In the genomic region with DNA sequence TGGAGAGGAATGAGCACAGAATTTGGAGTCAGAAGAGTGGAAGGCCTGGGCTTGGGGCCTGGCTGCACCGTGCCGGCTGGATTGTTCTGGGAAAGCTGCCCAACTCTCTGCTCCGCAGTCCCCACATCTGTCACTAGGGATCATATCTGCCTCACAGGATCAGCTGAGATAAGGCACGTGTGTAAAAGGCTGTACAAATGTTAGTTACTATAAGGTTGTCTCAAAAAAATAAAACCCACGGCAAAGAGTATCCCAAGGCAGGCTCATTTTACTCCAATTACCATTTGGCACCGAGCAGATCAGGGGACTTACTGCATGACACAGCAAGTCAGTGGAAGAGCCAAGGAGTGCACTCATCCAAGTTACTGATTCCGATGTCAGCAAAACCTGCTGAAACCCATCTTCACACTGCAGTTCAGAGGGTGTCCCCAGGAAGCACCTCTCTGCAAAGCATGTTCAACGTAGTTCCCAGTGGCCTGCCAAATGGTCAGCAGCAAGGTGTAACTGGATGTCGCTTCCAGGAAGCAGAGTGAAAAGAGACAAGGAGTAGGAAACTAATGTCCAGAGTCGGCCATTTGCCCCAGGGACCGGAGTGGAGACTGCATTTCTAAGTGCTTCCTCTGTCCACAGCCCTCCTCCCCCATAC, we compare ENCODE assay signal across 8 cellular contexts. TPM values are rescaled to one million over a fixed set of nuclear protein-coding genes. Genes with fewer than 3 reads are reported as not detected.
DNase-seq lines count a peak whose midpoint lies in the region; ATAC-seq and TF ChIP-seq lines count a peak whose summit lies in the region.

No MANE protein-coding gene starts in this region.

- peaks cover 9% of the 10 kb centered on the region for H3F3A ChIP-seq in SK-N-SH (replicated peaks; ENCODE audit: insufficient read depth)

- peak overlapping the region; percentile 42 for H3K4me3 Mint-ChIP-seq in HFFc6

- H3K27me3 Mint-ChIP-seq in HFFc6 (ENCODE audit: insufficient read depth), result peaks cover 1% of the 10 kb centered on the region

- 36% methylated on average over 9 of the region's 11 CpGs for WGBS in SK-N-SH (ENCODE audit: low lambda C conversion rate)

- no peaks in the 10 kb centered on the region for H3K9me3 Mint-ChIP-seq in HFFc6

- H3K4me1 Mint-ChIP-seq in HFFc6 (ENCODE audit: low read depth), result peaks cover 42% of the 10 kb centered on the region

- no peaks in the 10 kb centered on the region for H3K36me3 Mint-ChIP-seq in HFFc6 (ENCODE audit: low read depth)

- CTCF ChIA-PET in SK-N-SH (lab: Yijun Ruan, JAX), result interaction anchor here (0.7 to 1.2 kb wide), 4 partner anchors 29 to 146 kb away, joined by 3 to 5 read pairs (median 3); no protein-coding TSS in a partner anchor
- CTCF ChIA-PET in HEK293T (lab: Yijun Ruan, JAX), result interaction anchor here (0.6 to 0.9 kb wide), 3 partner anchors 20 to 244 kb away, joined by 3 read pairs; no protein-coding TSS in a partner anchor

- H3K27me3 ChIP-seq in SK-N-SH (ENCODE audit: insufficient read depth) (no peaks in the 10 kb centered on the region), parathyroid adenoma (ENCODE audit: control insufficient read depth, insufficient read depth, low read length) (no peaks in the 10 kb centered on the region)

- H3K9me3 ChIP-seq in SK-N-SH (no peaks in the 10 kb centered on the region), parathyroid adenoma (ENCODE audit: control insufficient read depth, low read length) (no peaks in the 10 kb centered on the region)

- no peaks in the 10 kb centered on the region for H3K79me2 ChIP-seq in SK-N-SH (ENCODE audit: insufficient read depth)
- H3K79me2 ChIP-seq in parathyroid adenoma, result no peaks in the 10 kb centered on the region

- H3K4me2 ChIP-seq in SK-N-SH (peak overlapping the region; percentile 25; the same call in 1 of the 2 replicates), parathyroid adenoma (ENCODE audit: low read length) (peak overlapping the region; percentile 17)

- no peaks in the 10 kb centered on the region for H3K9me2 ChIP-seq in SK-N-SH

- TF ChIP-seq RAD21 in SK-N-SH (IDR thresholded peaks at IDR 0.05; ENCODE audit: low read length), result peak; percentile 45

- peak overlapping the region; percentile 42; the same call in 1 of the 2 replicates for H2AFZ ChIP-seq in SK-N-SH (ENCODE audit: low read depth)
- peak overlapping the region; percentile 46 for H2AFZ ChIP-seq in parathyroid adenoma

- DNase-seq in HFFc6 (peak; percentile 69), SK-N-SH (peak; percentile 64), foreskin fibroblast (peak; percentile 71 to 85), HEK293T (ENCODE audit: extremely low spot score) (no peak), NK-92 (lab: John Stamatoyannopoulos, UW; ENCODE audit: unreplicated experiment) (no peak), NAMALWA (ENCODE audit: low spot score) (no peak)

- H3K4me3 ChIP-seq in SK-N-SH (ENCODE audit: low read depth in 2 of 2, low read length in 1 of 2), result no peak overlapping the region
- H3K4me3 ChIP-seq in foreskin fibroblast (ENCODE audit: low read depth in 1 of 2, low read length in 2 of 2), result no peak overlapping the region
- H3K4me3 ChIP-seq in parathyroid adenoma (ENCODE audit: low read depth, low read length), result no peak overlapping the region

- no peak for ATAC-seq in HG02571 (IDR thresholded peaks at IDR 0.05; ENCODE audit: unreplicated experiment)

- H3K27ac ChIP-seq in SK-N-SH (ENCODE audit: low read depth in 2 of 2, low read length in 1 of 2), result peak overlapping the region; percentile 62 to 88
- H3K27ac ChIP-seq in parathyroid adenoma, result peak overlapping the region; percentile 39

- peak in 1 of 2 experiments; percentile 44; a peak in 1 of 4 replicates for TF ChIP-seq EP300 in SK-N-SH (IDR thresholded peaks at IDR 0.05; ENCODE audit: borderline replicate concordance in 1 of 2, low read depth in 1 of 2, low read length in 1 of 2)

- H3K36me3 ChIP-seq in SK-N-SH (replicated peaks in 1 of 2; ENCODE audit: control insufficient read depth in 1 of 2, insufficient read depth in 2 of 2, low read length in 1 of 2) (no peaks in the 10 kb centered on the region), parathyroid adenoma (ENCODE audit: control insufficient read depth, insufficient read depth, low read length) (no peaks in the 10 kb centered on the region)

- H3K4me1 ChIP-seq in SK-N-SH (ENCODE audit: control insufficient read depth in 1 of 2, insufficient read depth in 2 of 2, low read depth in 1 of 2, low read length in 1 of 2) (peaks cover 21 to 23% of the 10 kb centered on the region in 2 experiments; a peak in 2 of 4 replicates), parathyroid adenoma (no peaks in the 10 kb centered on the region)

- H3K27ac Mint-ChIP-seq in HFFc6, result peak overlapping the region; percentile 81

- H3K9ac ChIP-seq in SK-N-SH (no peak overlapping the region), parathyroid adenoma (no peak overlapping the region)

- H4K20me1 ChIP-seq in SK-N-SH (ENCODE audit: insufficient read depth), result no peaks in the 10 kb centered on the region

- TF ChIP-seq CTCF in HFFc6 (IDR thresholded peaks at IDR 0.05) (peak; percentile 41; the same call in 1 of the 2 replicates), SK-N-SH (IDR thresholded peaks at IDR 0.05) (no peak), foreskin fibroblast (IDR thresholded peaks at IDR 0.05; ENCODE audit: low read depth, low read length) (peak; percentile 10), parathyroid adenoma (IDR thresholded peaks at IDR 0.05) (no peak)

- POLR2A ChIA-PET in SK-N-SH (lab: Yijun Ruan, JAX), result interaction anchor here (1.1 kb wide), 1 partner anchor 26 kb away, joined by 3 read pairs; no protein-coding TSS in a partner anchor
- POLR2A ChIA-PET in HEK293T (lab: Yijun Ruan, JAX), result interaction anchor here (1.2 to 1.6 kb wide), 3 partner anchors 9 to 202 kb away, joined by 3 to 5 read pairs (median 4); a partner anchor contains a TSS

TF ChIP-seq in SK-N-SH, 30 proteins besides CTCF, POLR2A, EP300 and RAD21 (continues in another document):
- no peak for TF ChIP-seq FOSL2 (IDR thresholded peaks at IDR 0.05; ENCODE audit: borderline replicate concordance, low read depth)
- TF ChIP-seq, protein P1, sequence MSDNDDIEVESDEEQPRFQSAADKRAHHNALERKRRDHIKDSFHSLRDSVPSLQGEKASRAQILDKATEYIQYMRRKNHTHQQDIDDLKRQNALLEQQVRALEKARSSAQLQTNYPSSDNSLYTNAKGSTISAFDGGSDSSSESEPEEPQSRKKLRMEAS (IDR thresholded peaks at IDR 0.05; ENCODE audit: low read depth), result no peak

TF ChIP-seq in HEK293T, 16 proteins besides CTCF, POLR2A, EP300 and RAD21:
- no peak for TF ChIP-seq SP1 (IDR thresholded peaks at IDR 0.05)
- TF ChIP-seq FOXA1 (IDR thresholded peaks at IDR 0.05), result no peak
- TF ChIP-seq FOXK2 (IDR thresholded peaks at IDR 0.05), result no peak
- TF ChIP-seq, protein P2, sequence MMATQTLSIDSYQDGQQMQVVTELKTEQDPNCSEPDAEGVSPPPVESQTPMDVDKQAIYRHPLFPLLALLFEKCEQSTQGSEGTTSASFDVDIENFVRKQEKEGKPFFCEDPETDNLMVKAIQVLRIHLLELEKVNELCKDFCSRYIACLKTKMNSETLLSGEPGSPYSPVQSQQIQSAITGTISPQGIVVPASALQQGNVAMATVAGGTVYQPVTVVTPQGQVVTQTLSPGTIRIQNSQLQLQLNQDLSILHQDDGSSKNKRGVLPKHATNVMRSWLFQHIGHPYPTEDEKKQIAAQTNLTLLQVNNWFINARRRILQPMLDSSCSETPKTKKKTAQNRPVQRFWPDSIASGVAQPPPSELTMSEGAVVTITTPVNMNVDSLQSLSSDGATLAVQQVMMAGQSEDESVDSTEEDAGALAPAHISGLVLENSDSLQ (IDR thresholded peaks at IDR 0.05), result no peak
- no peak for TF ChIP-seq TARDBP (IDR thresholded peaks at IDR 0.05)
- no peak for TF ChIP-seq SUZ12 (IDR thresholded peaks at IDR 0.05)
- TF ChIP-seq NFRKB (IDR thresholded peaks at IDR 0.05), result no peak
- TF ChIP-seq ELF4 (IDR thresholded peaks at IDR 0.05), result no peak
- TF ChIP-seq ARNT (IDR thresholded peaks at IDR 0.05), result no peak
- TF ChIP-seq ZNF384 (IDR thresholded peaks at IDR 0.05), result no peak
- TF ChIP-seq HDGF (IDR thresholded peaks at IDR 0.05; ENCODE audit: borderline replicate concordance), result no peak
- TF ChIP-seq LEF1 (IDR thresholded peaks at IDR 0.05; ENCODE audit: borderline replicate concordance), result no peak
- TF ChIP-seq FOXM1 (IDR thresholded peaks at IDR 0.05; ENCODE audit: borderline replicate concordance), result no peak
- no peak for TF ChIP-seq BHLHE40 (IDR thresholded peaks at IDR 0.05; ENCODE audit: borderline replicate concordance)
- no peak for TF ChIP-seq L3MBTL2 (conservative IDR thresholded peaks at IDR 0.05)
- TF ChIP-seq CTBP1 (IDR thresholded peaks at IDR 0.05; ENCODE audit: borderline replicate concordance), result no peak

RNA-seq across cellular contexts. Expression of a gene that starts 18.1 kb away (rescaled TPM):
- total RNA-seq in HFFc6 (2021; fragmentation: NEBNext Ultra II Directional; extraction: Animal tissue kit (Norgen Biotek cat#: 25700)), result 10 to 100 TPM; 36.4 to 48.7 (median 42.2) TPM
- polyA plus RNA-seq in SK-N-SH (2012; rRNA removed), result 2.9 and 5.8 TPM in 2 replicates
- polyA plus RNA-seq in SK-N-SH (2012; cell fraction: cytosol; rRNA removed), result 4.5 and 4.6 TPM in 2 replicates
- polyA plus RNA-seq in SK-N-SH (2012; cell fraction: nucleus; rRNA removed), result 14.4 and 18.9 TPM in 2 replicates

RNA-seq across cellular contexts. Expression of a gene that starts 24.6 kb away (rescaled TPM):
- under 1 TPM in 1 of 6 experiments, not detected in 5; 0.28 TPM for total RNA-seq in HFFc6 (2021; fragmentation: NEBNext Ultra II Directional; extraction: Animal tissue kit (Norgen Biotek cat#: 25700))
- polyA plus RNA-seq in SK-N-SH (2012; rRNA removed), result 0.33 and 0.55 TPM in 2 replicates
- polyA plus RNA-seq in SK-N-SH (2012; cell fraction: cytosol; rRNA removed), result 0.09 and 0.28 TPM in 2 replicates
- polyA plus RNA-seq in SK-N-SH (2012; cell fraction: nucleus; rRNA removed), result 0.40 and 0.71 TPM in 2 replicates

Comparison
In these comparisons a context has a peak if more than half of its experiments do, and no peak if none do; other contexts are left out.
1. DNase-seq: peak in HFFc6 (single experiment), SK-N-SH (single experiment) and foreskin fibroblast (2 of 2); none in HEK293T (single experiment), NK-92 (single experiment) and NAMALWA (single experiment).
2. CTCF ChIP-seq: peak in HFFc6 (single experiment) and foreskin fibroblast (single experiment); none in SK-N-SH (single experiment) and parathyroid adenoma (single experiment).